16 cellular contexts compared by ENCODE assay signal in genomic region chr5:177410575-177410974, GRCh38. TPM values are rescaled to one million over a fixed set of nuclear protein-coding genes. Genes with fewer than 3 reads are reported as not detected.
"Had no signal": no experiment of that assay in that cellular context is flagged by ENCODE, and none has a peak within 500 bp of the region (broad histone marks: within the 10 kb centered on the region; RNA-seq: fewer than 3 reads in every experiment).

No MANE protein-coding gene starts in this region.

- H3K9me3 Mint-ChIP-seq: activated naive CD4-positive, alpha-beta T cell treated with anti-CD3 and anti-CD28 coated beads for 36 hours; neural progenitor cell had no signal

- H3K36me3 Mint-ChIP-seq: neural progenitor cell had no signal

- ATAC-seq: body of pancreas, right cardiac atrium had no signal

- H3K27ac Mint-ChIP-seq: neural progenitor cell had no signal

- H3K4me3 Mint-ChIP-seq: activated naive CD4-positive, alpha-beta T cell treated with anti-CD3 and anti-CD28 coated beads for 36 hours; neural progenitor cell had no signal

- DNase-seq: activated CD4-positive, alpha-beta T cell treated with anti-CD3 and anti-CD28 coated beads, Interleukin-2, amount 50 U/mL, for 4 hours; activated CD8-positive, alpha-beta memory T cell treated with anti-CD3 and anti-CD28 coated beads, Interleukin-2, amount 50 U/mL, for 48 hours; activated naive CD4-positive, alpha-beta T cell treated with anti-CD3 and anti-CD28 coated beads for 36 hours; amniotic stem cell; body of pancreas; cerebellar nuclear complex; dermis blood vessel endothelial cell; posterior cingulate gyrus; right cardiac atrium; small intestine; uterus had no signal

RNA-seq across cellular contexts. Expression of gene F12, which starts 1.2 kb away (rescaled TPM):
- total RNA-seq: mesenteric fat pad had no signal

RNA-seq across cellular contexts. Expression of gene PFN3, which starts 10.1 kb away (rescaled TPM):
- total RNA-seq: activated naive CD4-positive, alpha-beta T cell treated with anti-CD3 and anti-CD28 coated beads for 36 hours; body of pancreas; dermis blood vessel endothelial cell; hepatocyte; kidney epithelial cell; liver; mesenteric fat pad; right cardiac atrium; uterus had no signal

RNA-seq across cellular contexts. Expression of gene SLC34A1, which starts 26.3 kb away (rescaled TPM):
- total RNA-seq: activated naive CD4-positive, alpha-beta T cell treated with anti-CD3 and anti-CD28 coated beads for 36 hours; body of pancreas; dermis blood vessel endothelial cell; hepatocyte; kidney epithelial cell; mesenteric fat pad; right cardiac atrium; uterus had no signal
